17 cellular contexts compared by ENCODE assay signal in the genomic region with DNA sequence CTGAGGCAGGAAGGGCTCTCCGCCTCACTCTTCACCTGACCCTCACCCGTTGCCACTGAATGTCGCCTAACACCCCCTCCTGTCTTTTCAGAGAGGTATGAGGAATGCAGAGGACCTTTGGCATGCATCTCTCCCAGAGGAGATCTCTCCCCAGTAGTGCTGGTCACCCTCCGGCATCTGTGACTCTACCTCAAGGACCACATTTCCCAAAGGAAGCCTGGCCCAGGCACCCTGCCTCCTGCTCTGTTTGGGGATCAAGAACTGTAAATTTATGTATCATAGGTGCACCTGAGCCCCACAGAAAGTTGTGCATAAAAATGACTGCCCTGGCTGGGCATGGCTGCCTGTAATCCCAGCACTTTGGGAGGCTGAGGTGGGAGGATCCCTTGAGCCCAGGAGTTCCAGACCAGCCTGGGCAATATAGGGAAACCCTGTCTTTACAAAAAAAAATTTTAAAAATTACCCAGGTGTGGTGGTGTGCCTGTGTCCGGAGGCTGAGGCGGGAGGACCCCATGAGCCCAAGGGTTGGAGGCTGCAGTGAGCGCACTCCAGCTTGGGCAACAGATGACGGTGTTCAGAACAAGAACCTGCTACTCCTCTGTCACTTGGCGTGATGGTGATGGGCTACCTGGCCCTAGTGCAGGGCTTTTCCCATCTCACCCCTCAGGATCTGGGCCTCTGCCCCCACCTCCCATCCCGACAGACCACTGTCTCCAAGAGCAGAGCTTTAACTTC. TPM values are rescaled to one million over a fixed set of nuclear protein-coding genes. Genes with fewer than 3 reads are reported as not detected.
DNase-seq lines count a peak whose midpoint lies in the region; ATAC-seq and TF ChIP-seq lines count a peak whose summit lies in the region.
"Had no signal": no experiment of that assay in that cellular context is flagged by ENCODE, and none has a peak within 500 bp of the region (broad histone marks: within the 10 kb centered on the region; RNA-seq: fewer than 3 reads in every experiment).

No MANE protein-coding gene starts in this region.

- no peaks in the 10 kb centered on the region for H3K23me2 ChIP-seq in H9 (ENCODE audit: insufficient read length, low read depth, low read length, poor library complexity, severe bottlenecking)

- H3T11ph ChIP-seq in H9 (ENCODE audit: low read length), result no peak overlapping the region

- no peaks in the 10 kb centered on the region for H3K9me3 Mint-ChIP-seq in activated CD4-positive, alpha-beta T cell treated with anti-CD3 and anti-CD28 coated beads, Interleukin-2, amount 10 ng/mL, durations not matched to agents 7 days and 5 days
- no peaks in the 10 kb centered on the region for H3K9me3 Mint-ChIP-seq in H9

- H3K9ac ChIP-seq in H9 (ENCODE audit: extremely low read depth, insufficient read length, low read length) (no peak overlapping the region), smooth muscle cell (ENCODE audit: low read depth) (no peak overlapping the region)
- H3K9ac ChIP-seq: GM23248 had no signal

- CTCF ChIA-PET in activated CD4-positive, alpha-beta T cell treated with anti-CD3 and anti-CD28 coated beads, Interleukin-2, amount 10 ng/mL, durations not matched to agents 7 days and 5 days (lab: Charles Lee), result interaction anchor here (1.0 kb wide), 1 partner anchor 142 kb away, joined by 3 read pairs; no protein-coding TSS in a partner anchor

- H4K8ac ChIP-seq in H9 (replicated peaks; ENCODE audit: insufficient read length, low read depth, low read length), result no peak overlapping the region

- no peaks in the 10 kb centered on the region for H3K79me2 ChIP-seq in H9 (ENCODE audit: insufficient read depth, low read length)
- H3K79me2 ChIP-seq in smooth muscle cell (ENCODE audit: low read depth), result peaks cover 34% of the 10 kb centered on the region

- H2BK15ac ChIP-seq in H9 (ENCODE audit: low read depth, low read length), result no peak overlapping the region

- H3K4me1 Mint-ChIP-seq in activated CD4-positive, alpha-beta T cell treated with anti-CD3 and anti-CD28 coated beads, Interleukin-2, amount 10 ng/mL, durations not matched to agents 7 days and 5 days, result peaks cover 36% of the 10 kb centered on the region
- H3K4me1 Mint-ChIP-seq in H9, result peaks cover 36 to 51% of the 10 kb centered on the region in 2 experiments

- H3K4me3 ChIP-seq in smooth muscle cell, result no peak overlapping the region
- H3K4me3 ChIP-seq: GM23248, prostate gland had no signal

- H4K91ac ChIP-seq in H9 (ENCODE audit: insufficient read length, low read depth, low read length), result no peak overlapping the region

- H3F3A ChIP-seq in smooth muscle cell (ENCODE audit: low read depth), result peaks cover 40% of the 10 kb centered on the region

- H3K4me1 ChIP-seq in H9 (ENCODE audit: insufficient read depth, low read length) (peaks cover 9% of the 10 kb centered on the region; the same call in 1 of the 2 replicates), smooth muscle cell (ENCODE audit: low read depth) (peaks cover 7% of the 10 kb centered on the region)

- no peak overlapping the region for H3K56ac ChIP-seq in H9 (ENCODE audit: insufficient read length, low read depth, low read length)

- H3K9me3 ChIP-seq in H9 (ENCODE audit: control insufficient read depth, low read depth, low read length) (no peaks in the 10 kb centered on the region), smooth muscle cell (replicated peaks; ENCODE audit: low read depth) (no peaks in the 10 kb centered on the region)
- H3K9me3 ChIP-seq: prostate gland had no signal

- intact Hi-C loops in left colon (cut with DNase I, micrococcal nuclease), result loop anchor here in 1 of 2 donors (10.0 kb wide), 1 partner anchor 137 kb away; no protein-coding TSS in a partner anchor

- no peak overlapping the region for H3K18ac ChIP-seq in H9 (ENCODE audit: insufficient read length, low read depth, low read length)

- no peak for DNase-seq in activated CD4-positive, alpha-beta T cell treated with anti-CD3 and anti-CD28 coated beads, Interleukin-2, amount 10 ng/mL, durations not matched to agents 7 days and 5 days
- no peak for DNase-seq in activated CD4-positive, alpha-beta T cell treated with anti-CD3 and anti-CD28 coated beads for 4 hours
- DNase-seq in H9 (no peak), left colon (no peak), smooth muscle cell (lab: John Stamatoyannopoulos, UW; ENCODE audit: unreplicated experiment) (no peak), A172 (ENCODE audit: low spot score) (no peak)
- no peak for DNase-seq in stimulated activated CD8-positive, alpha-beta memory T cell treated with anti-CD3 and anti-CD28 coated beads, Interleukin-4, amount 100 ng/mL, for 48 hours
- DNase-seq: brain microvascular endothelial cell; GM23248; hippocampal formation; MM.1S; NCI-H2029; NCI-H526 treated with DMSO at 0.1 percent for 48 hours; stimulated activated CD4-positive, alpha-beta T cell treated with anti-CD3 and anti-CD28 coated beads, Interleukin-1b, Interleukin-23, amount 100 ng/mL, for 48 hours had no signal

- H3K27ac ChIP-seq in H9 (ENCODE audit: insufficient read length, low read depth, low read length) (no peak overlapping the region), smooth muscle cell (ENCODE audit: low read depth) (peak overlapping the region; percentile 30)
- H3K27ac ChIP-seq: brain microvascular endothelial cell, GM23248, VCaP had no signal

- WGBS in H9 (ENCODE audit: extremely low coverage, insufficient read length, low lambda C conversion rate), result no CpG with 5 or more reads among the region's 10 CpGs
- WGBS in smooth muscle cell (ENCODE audit: low lambda C conversion rate), result 90% methylated on average over 10 of the region's 10 CpGs

- no peaks in the 10 kb centered on the region for H3K36me3 ChIP-seq in smooth muscle cell (ENCODE audit: low read depth)

- H3K27me3 Mint-ChIP-seq in activated CD4-positive, alpha-beta T cell treated with anti-CD3 and anti-CD28 coated beads, Interleukin-2, amount 10 ng/mL, durations not matched to agents 7 days and 5 days, result no peaks in the 10 kb centered on the region
- no peaks in the 10 kb centered on the region for H3K27me3 Mint-ChIP-seq in H9 (ENCODE audit: low read depth)

- no peak overlapping the region for H3K4me3 Mint-ChIP-seq in activated CD4-positive, alpha-beta T cell treated with anti-CD3 and anti-CD28 coated beads, Interleukin-2, amount 10 ng/mL, durations not matched to agents 7 days and 5 days
- H3K4me3 Mint-ChIP-seq in H9, result peak overlapping the region in 1 of 2 experiments; percentile 4; a peak in 1 of 5 replicates

- H3K79me1 ChIP-seq in H9 (ENCODE audit: insufficient read depth, low read depth, low read length, poor library complexity, severe bottlenecking), result no peaks in the 10 kb centered on the region

- POLR2A ChIA-PET in activated CD4-positive, alpha-beta T cell treated with anti-CD3 and anti-CD28 coated beads, Interleukin-2, amount 10 ng/mL, durations not matched to agents 7 days and 5 days (lab: Charles Lee), result no interaction called here

- no peak overlapping the region for H2BK5ac ChIP-seq in H9 (ENCODE audit: insufficient read length, low read length)

- H2BK20ac ChIP-seq in H9 (ENCODE audit: low read depth, low read length, poor library complexity, severe bottlenecking), result no peak overlapping the region

- no peaks in the 10 kb centered on the region for H3K27me3 ChIP-seq in H9 (ENCODE audit: insufficient read depth, low read length)
- H3K27me3 ChIP-seq in smooth muscle cell (ENCODE audit: low read depth), result no peaks in the 10 kb centered on the region
- H3K27me3 ChIP-seq: brain microvascular endothelial cell had no signal

- no peak overlapping the region for H3K23ac ChIP-seq in H9 (ENCODE audit: insufficient read length, low read depth, low read length)

- TF ChIP-seq CTCF in H9 (conservative IDR thresholded peaks at IDR 0.05) (no peak), smooth muscle cell (IDR thresholded peaks at IDR 0.05; ENCODE audit: borderline replicate concordance, insufficient read depth, poor library complexity, severe bottlenecking) (no peak)

- no peak overlapping the region for H2BK120ac ChIP-seq in H9 (ENCODE audit: low read depth, low read length, poor library complexity, severe bottlenecking)

- H3K14ac ChIP-seq in H9 (ENCODE audit: insufficient read depth, low read length), result no peak overlapping the region; the same call in 1 of the 2 replicates

- H3K4ac ChIP-seq in H9 (ENCODE audit: low read depth, low read length), result no peak overlapping the region

- H2AK5ac ChIP-seq in H9 (ENCODE audit: insufficient read length, low read length), result no peak overlapping the region

- H4K5ac ChIP-seq in H9 (ENCODE audit: insufficient read length, low read depth, low read length), result no peak overlapping the region

- peak; percentile 1 for ATAC-seq in left colon
- ATAC-seq in HG02610 (IDR thresholded peaks at IDR 0.05; ENCODE audit: unreplicated experiment), result no peak

- no peak overlapping the region for H2AFZ ChIP-seq in H9 (ENCODE audit: low read length)
- no peak overlapping the region for H2AFZ ChIP-seq in smooth muscle cell (ENCODE audit: low read depth)
- H2AFZ ChIP-seq: GM23248 had no signal

- H3K36me3 Mint-ChIP-seq in activated CD4-positive, alpha-beta T cell treated with anti-CD3 and anti-CD28 coated beads, Interleukin-2, amount 10 ng/mL, durations not matched to agents 7 days and 5 days (ENCODE audit: low read depth), result peaks cover 48% of the 10 kb centered on the region
- H3K36me3 Mint-ChIP-seq in H9 (ENCODE audit: insufficient read depth in 1 of 3, low read depth in 3 of 3), result peaks cover 29 to 59% (median 44%) of the 10 kb centered on the region in 3 experiments; a peak in 6 of 7 replicates

- no peak overlapping the region for H2BK12ac ChIP-seq in H9 (ENCODE audit: insufficient read length, low read depth, low read length)

- no peaks in the 10 kb centered on the region for H4K20me1 ChIP-seq in H9 (ENCODE audit: control insufficient read depth, insufficient read depth, insufficient read length)
- peaks cover 36% of the 10 kb centered on the region for H4K20me1 ChIP-seq in smooth muscle cell (ENCODE audit: low read depth)

- peak overlapping the region; percentile 25 for H3K27ac Mint-ChIP-seq in activated CD4-positive, alpha-beta T cell treated with anti-CD3 and anti-CD28 coated beads, Interleukin-2, amount 10 ng/mL, durations not matched to agents 7 days and 5 days
- peak overlapping the region in 2 of 3 experiments; percentile 53 to 70; a peak in 5 of 7 replicates for H3K27ac Mint-ChIP-seq in H9

- no peak overlapping the region for H3K4me2 ChIP-seq in H9 (ENCODE audit: insufficient read depth, insufficient read length, low read length)
- H3K4me2 ChIP-seq in smooth muscle cell, result no peak overlapping the region

RNA-seq across cellular contexts. Expression of a gene that starts 13.7 kb away (rescaled TPM):
- 10 to 100 TPM; 59.3 to 64.4 TPM for total RNA-seq in activated CD4-positive, alpha-beta T cell treated with anti-CD3 and anti-CD28 coated beads, Interleukin-2, amount 10 ng/mL, durations not matched to agents 7 days and 5 days
- total RNA-seq in H9 (2021), result 55.9 and 59.9 TPM in 2 replicates
- total RNA-seq in left colon, result 100 to 1,000 TPM; 140 to 170 TPM
- 110 and 139 TPM in 2 replicates for total RNA-seq in smooth muscle cell
- 144 and 148 TPM in 2 replicates for polyA plus RNA-seq in smooth muscle cell
- 121 and 172 TPM in 2 replicates for total RNA-seq in A172 (2014; rRNA removed; shearing (Covaris generic))

RNA-seq across cellular contexts. Expression of a gene that starts 17.7 kb away (rescaled TPM):
- not detected for total RNA-seq in activated CD4-positive, alpha-beta T cell treated with anti-CD3 and anti-CD28 coated beads, Interleukin-2, amount 10 ng/mL, durations not matched to agents 7 days and 5 days
- total RNA-seq in H9 (2021) (17.7 and 20.0 TPM in 2 replicates), left colon (100 to 1,000 TPM; 140 to 147 TPM), smooth muscle cell (6.5 and 7.8 TPM in 2 replicates)
- 5.2 and 21.9 TPM in 2 replicates for polyA plus RNA-seq in smooth muscle cell
- not detected in 2 replicates for total RNA-seq in A172 (2014; rRNA removed; shearing (Covaris generic))
- total RNA-seq: GM23248 had no signal

RNA-seq across cellular contexts. Expression of a gene that starts 47.2 kb away (rescaled TPM):
- total RNA-seq in activated CD4-positive, alpha-beta T cell treated with anti-CD3 and anti-CD28 coated beads, Interleukin-2, amount 10 ng/mL, durations not matched to agents 7 days and 5 days, result under 1 TPM; 0.54 to 0.67 TPM
- total RNA-seq in H9 (2021), result 104 and 111 TPM in 2 replicates
- 100 to 1,000 TPM; 289 to 459 TPM for total RNA-seq in left colon
- 1.3 and 1.5 TPM in 2 replicates for total RNA-seq in smooth muscle cell
- polyA plus RNA-seq in smooth muscle cell, result 0.57 and 1.0 TPM in 2 replicates
- total RNA-seq in A172 (2014; rRNA removed; shearing (Covaris generic)), result 0.07 and 2.9 TPM in 2 replicates

RNA-seq across cellular contexts. Expression of a gene that starts 55.8 kb away (rescaled TPM):
- not detected for total RNA-seq in activated CD4-positive, alpha-beta T cell treated with anti-CD3 and anti-CD28 coated beads, Interleukin-2, amount 10 ng/mL, durations not matched to agents 7 days and 5 days
- total RNA-seq in H9 (2021) (3.4 and 4.8 TPM in 2 replicates), left colon (100 to 1,000 TPM; 120 to 129 TPM), smooth muscle cell (35.1 and 38.3 TPM in 2 replicates)
- polyA plus RNA-seq in smooth muscle cell, result 72.9 and 97.8 TPM in 2 replicates
- total RNA-seq in A172 (2014; rRNA removed; shearing (Covaris generic)), result not detected in 2 replicates

Comparison
In these comparisons a context has a peak if more than half of its experiments do, and no peak if none do; other contexts are left out.
1. RNA of a gene that starts 47.2 kb away (total RNA-seq): 289 to 459 TPM in left colon and 104 to 111 TPM in H9; 1.3 to 1.5 TPM in smooth muscle cell, 0.54 to 0.67 TPM in activated CD4-positive, alpha-beta T cell treated with anti-CD3 and anti-CD28 coated beads, Interleukin-2, amount 10 ng/mL, durations not matched to agents 7 days and 5 days and 0.07 to 2.9 TPM in A172; every median in the first group is over 10 times any median in the second.